Comparison of ENCODE assay signal across 15 cellular contexts in genomic region chr22:23790819-23791736, GRCh38. TPM values are rescaled to one million over a fixed set of nuclear protein-coding genes. Genes with fewer than 3 reads are reported as not detected.
DNase-seq lines count a peak whose midpoint lies in the region; ATAC-seq and TF ChIP-seq lines count a peak whose summit lies in the region.
"Had no signal": no experiment of that assay in that cellular context is flagged by ENCODE, and none has a peak within 500 bp of the region (broad histone marks: within the 10 kb centered on the region; RNA-seq: fewer than 3 reads in every experiment).

No MANE protein-coding gene starts in this region.

- H3K27me3 ChIP-seq in adipocyte (replicated peaks; ENCODE audit: control insufficient read depth, insufficient read depth, low read length) (no peaks in the 10 kb centered on the region), skeletal muscle tissue (ENCODE audit: control insufficient read depth in 3 of 3, insufficient read depth in 3 of 3, low read length in 3 of 3) (no peaks in the 10 kb centered on the region), GM23338 (ENCODE audit: insufficient read depth) (no peaks in the 10 kb centered on the region)

- H3K9me3 ChIP-seq in adipocyte (ENCODE audit: control insufficient read depth, low read length) (no peaks in the 10 kb centered on the region), skeletal muscle tissue (ENCODE audit: control insufficient read depth in 3 of 3, low read length in 3 of 3) (no peaks in the 10 kb centered on the region)

- H3F3A ChIP-seq in GM23338 (replicated peaks; ENCODE audit: low read depth), result 0 out of 2 replicates have a peak, but pooled peaks cover 17% of the 10 kb centered on the region

- no peak overlapping the region for H3K4me2 ChIP-seq in GM23338

- H3K4me3 ChIP-seq in adipocyte (ENCODE audit: low read length) (peak overlapping the region; percentile 4), skeletal muscle tissue (ENCODE audit: low read length in 3 of 3) (no peak overlapping the region), GM23338 (no peak overlapping the region)

- peak overlapping the region; percentile 77 for H3K27ac Mint-ChIP-seq in glutamatergic neuron (ENCODE audit: unreplicated experiment)
- no peak overlapping the region for H3K27ac Mint-ChIP-seq in GM23338
- H3K27ac Mint-ChIP-seq: memory B cell had no signal

- H3K36me3 Mint-ChIP-seq in glutamatergic neuron (ENCODE audit: unreplicated experiment) (peaks cover 10% of the 10 kb centered on the region), GM23338 (ENCODE audit: low read depth) (peaks cover 50% of the 10 kb centered on the region)

- H4K20me1 ChIP-seq in GM23338 (replicated peaks; ENCODE audit: insufficient read depth), result peaks cover 34% of the 10 kb centered on the region

- H3K4me1 Mint-ChIP-seq in glutamatergic neuron (ENCODE audit: low read depth, unreplicated experiment), result peaks cover 42% of the 10 kb centered on the region
- H3K4me1 Mint-ChIP-seq in GM23338, result peaks cover 26% of the 10 kb centered on the region

- DNase-seq in GM03348 (ENCODE audit: low spot score) (peak; percentile 87), adipocyte (ENCODE audit: low read depth) (peak; percentile 81), glutamatergic neuron (no peak), GM23338 (ENCODE audit: low spot score) (no peak), SK-N-DZ (ENCODE audit: low spot score) (no peak)
- DNase-seq: activated CD4-positive, alpha-beta T cell treated with anti-CD3 and anti-CD28 coated beads, Interleukin-2, amount 50 U/mL, for 48 hours; activated naive CD4-positive, alpha-beta T cell treated with Interleukin-2 at 50 U/mL for 16 hours; KG1; NCI-H187 treated with DMSO at 0.1 percent for 48 hours; stimulated activated CD4-positive, alpha-beta T cell treated with anti-CD3 and anti-CD28 coated beads, Interleukin-2, amount 100 ng/mL, for 48 hours; stimulated activated naive CD4-positive, alpha-beta T cell treated with Interleukin-2 at 50 U/mL for 16 hours had no signal

- H3K4me1 ChIP-seq in adipocyte (ENCODE audit: control insufficient read depth, insufficient read depth, low read length) (peaks cover 33% of the 10 kb centered on the region), skeletal muscle tissue (ENCODE audit: control insufficient read depth in 3 of 3, insufficient read depth in 3 of 3, low read length in 3 of 3) (peaks cover 30 to 42% (median 37%) of the 10 kb centered on the region in 3 donors), GM23338 (ENCODE audit: insufficient read depth) (peaks cover 27% of the 10 kb centered on the region)

- H3K4me3 Mint-ChIP-seq in glutamatergic neuron (ENCODE audit: unreplicated experiment) (peak overlapping the region; percentile 57), GM23338 (no peak overlapping the region)
- H3K4me3 Mint-ChIP-seq: memory B cell had no signal

- peaks cover 64% of the 10 kb centered on the region for H3K79me2 ChIP-seq in GM23338 (replicated peaks; ENCODE audit: insufficient read depth)

- H3K36me3 ChIP-seq in adipocyte (ENCODE audit: control insufficient read depth, insufficient read depth, low read length, severe bottlenecking) (peaks cover 30% of the 10 kb centered on the region), skeletal muscle tissue (ENCODE audit: control insufficient read depth in 3 of 3, insufficient read depth in 3 of 3, low read length in 3 of 3) (peaks cover 24 to 34% (median 30%) of the 10 kb centered on the region in 3 donors), GM23338 (ENCODE audit: insufficient read depth) (peaks cover 19% of the 10 kb centered on the region)

- H3K27ac ChIP-seq in skeletal muscle tissue (ENCODE audit: low read depth, low read length) (peak overlapping the region; percentile 2), GM23338 (ENCODE audit: low read depth) (no peak overlapping the region)

- H3K9ac ChIP-seq in adipocyte (ENCODE audit: low read length) (peak overlapping the region; percentile 54), skeletal muscle tissue (ENCODE audit: low read depth in 1 of 3, low read length in 3 of 3) (peak overlapping the region in 1 of 3 donors; percentile 25)

- H3K9me3 Mint-ChIP-seq in glutamatergic neuron (ENCODE audit: unreplicated experiment) (peaks cover 10% of the 10 kb centered on the region), GM23338 (no peaks in the 10 kb centered on the region)
- H3K9me3 Mint-ChIP-seq: memory B cell had no signal

- H2AFZ ChIP-seq in GM23338, result no peak overlapping the region

- H3K27me3 Mint-ChIP-seq in glutamatergic neuron (ENCODE audit: unreplicated experiment) (peaks cover 2% of the 10 kb centered on the region), GM23338 (ENCODE audit: insufficient read depth, low read depth, poor library complexity) (peaks cover 6% of the 10 kb centered on the region)
- H3K27me3 Mint-ChIP-seq: memory B cell had no signal

- TF ChIP-seq CTCF in glutamatergic neuron (IDR thresholded peaks at IDR 0.05; ENCODE audit: partially characterized antibody, unreplicated experiment) (no peak), GM23338 (conservative IDR thresholded peaks at IDR 0.05; ENCODE audit: low read depth in 2 of 2) (no peak)

- no peak for ATAC-seq in GM21381 (IDR thresholded peaks at IDR 0.05; ENCODE audit: unreplicated experiment)
- no peak for ATAC-seq in GM23338
- ATAC-seq in esophagus mucosa, result no peak

- no peaks in the 10 kb centered on the region for H3K9me2 ChIP-seq in GM23338 (ENCODE audit: insufficient read depth)

TF ChIP-seq in GM23338, 12 proteins besides CTCF, POLR2A, EP300 and RAD21 (continues in another document):
- TF ChIP-seq NANOG (IDR thresholded peaks at IDR 0.05; ENCODE audit: borderline replicate concordance) (no peak), EZH2phosphoT487 (IDR thresholded peaks at IDR 0.05; ENCODE audit: unreplicated experiment) (no peak), ZNF114 (CRISPR knock-in tag; IDR thresholded peaks at IDR 0.05) (no peak), STAT1 (IDR thresholded peaks at IDR 0.05; ENCODE audit: unreplicated experiment) (no peak)
- TF ChIP-seq, protein P1, sequence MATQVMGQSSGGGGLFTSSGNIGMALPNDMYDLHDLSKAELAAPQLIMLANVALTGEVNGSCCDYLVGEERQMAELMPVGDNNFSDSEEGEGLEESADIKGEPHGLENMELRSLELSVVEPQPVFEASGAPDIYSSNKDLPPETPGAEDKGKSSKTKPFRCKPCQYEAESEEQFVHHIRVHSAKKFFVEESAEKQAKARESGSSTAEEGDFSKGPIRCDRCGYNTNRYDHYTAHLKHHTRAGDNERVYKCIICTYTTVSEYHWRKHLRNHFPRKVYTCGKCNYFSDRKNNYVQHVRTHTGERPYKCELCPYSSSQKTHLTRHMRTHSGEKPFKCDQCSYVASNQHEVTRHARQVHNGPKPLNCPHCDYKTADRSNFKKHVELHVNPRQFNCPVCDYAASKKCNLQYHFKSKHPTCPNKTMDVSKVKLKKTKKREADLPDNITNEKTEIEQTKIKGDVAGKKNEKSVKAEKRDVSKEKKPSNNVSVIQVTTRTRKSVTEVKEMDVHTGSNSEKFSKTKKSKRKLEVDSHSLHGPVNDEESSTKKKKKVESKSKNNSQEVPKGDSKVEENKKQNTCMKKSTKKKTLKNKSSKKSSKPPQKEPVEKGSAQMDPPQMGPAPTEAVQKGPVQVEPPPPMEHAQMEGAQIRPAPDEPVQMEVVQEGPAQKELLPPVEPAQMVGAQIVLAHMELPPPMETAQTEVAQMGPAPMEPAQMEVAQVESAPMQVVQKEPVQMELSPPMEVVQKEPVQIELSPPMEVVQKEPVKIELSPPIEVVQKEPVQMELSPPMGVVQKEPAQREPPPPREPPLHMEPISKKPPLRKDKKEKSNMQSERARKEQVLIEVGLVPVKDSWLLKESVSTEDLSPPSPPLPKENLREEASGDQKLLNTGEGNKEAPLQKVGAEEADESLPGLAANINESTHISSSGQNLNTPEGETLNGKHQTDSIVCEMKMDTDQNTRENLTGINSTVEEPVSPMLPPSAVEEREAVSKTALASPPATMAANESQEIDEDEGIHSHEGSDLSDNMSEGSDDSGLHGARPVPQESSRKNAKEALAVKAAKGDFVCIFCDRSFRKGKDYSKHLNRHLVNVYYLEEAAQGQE (IDR thresholded peaks at IDR 0.05; ENCODE audit: unreplicated experiment), result no peak

RNA-seq across cellular contexts. Expression of gene SMARCB1, which starts 4.3 kb away (rescaled TPM):
- total RNA-seq in glutamatergic neuron (ENCODE audit: unreplicated experiment), result 227 TPM
- total RNA-seq in skeletal muscle tissue, result 13.6 TPM
- 115 and 132 TPM in 2 replicates for total RNA-seq in GM23338 (2014; rRNA removed; shearing (Covaris generic))
- 113 and 114 TPM in 2 replicates for polyA plus RNA-seq in GM23338 (2016; fragmentation: Nextera tagmentation; extraction: Ambion mirVana)
- polyA plus RNA-seq in SK-N-DZ (2014; cell fraction: cytosol; rRNA removed), result 161 and 174 TPM in 2 replicates
- 101 and 114 TPM in 2 replicates for polyA plus RNA-seq in SK-N-DZ (2014; cell fraction: nucleus; rRNA removed)
- total RNA-seq in esophagus mucosa, result 60.3 TPM

RNA-seq across cellular contexts. Expression of gene MMP11, which starts 18.4 kb away (rescaled TPM):
- total RNA-seq in glutamatergic neuron (ENCODE audit: unreplicated experiment) (28.8 TPM), skeletal muscle tissue (6.3 TPM), esophagus mucosa (1.7 TPM)
- 12.1 and 17.4 TPM in 2 replicates for total RNA-seq in GM23338 (2014; rRNA removed; shearing (Covaris generic))
- 4.9 and 5.3 TPM in 2 replicates for polyA plus RNA-seq in GM23338 (2016; fragmentation: Nextera tagmentation; extraction: Ambion mirVana)
- 10.3 and 16.4 TPM in 2 replicates for polyA plus RNA-seq in SK-N-DZ (2014; cell fraction: cytosol; rRNA removed)
- polyA plus RNA-seq in SK-N-DZ (2014; cell fraction: nucleus; rRNA removed), result 9.8 and 16.6 TPM in 2 replicates

RNA-seq across cellular contexts. Expression of gene CHCHD10, which starts 23.3 kb away (rescaled TPM):
- total RNA-seq in glutamatergic neuron (ENCODE audit: unreplicated experiment) (35.9 TPM), skeletal muscle tissue (3.7 TPM), esophagus mucosa (124 TPM)
- 1.2 and 11.4 TPM in 2 replicates for total RNA-seq in GM23338 (2014; rRNA removed; shearing (Covaris generic))
- polyA plus RNA-seq in GM23338 (2016; fragmentation: Nextera tagmentation; extraction: Ambion mirVana), result 101 and 113 TPM in 2 replicates
- polyA plus RNA-seq in SK-N-DZ (2014; cell fraction: cytosol; rRNA removed), result 9.1 and 9.4 TPM in 2 replicates
- 0.59 and 46.4 TPM in 2 replicates for polyA plus RNA-seq in SK-N-DZ (2014; cell fraction: nucleus; rRNA removed)

RNA-seq across cellular contexts. Expression of gene C22orf15, which starts 28.3 kb away (rescaled TPM):
- not detected for total RNA-seq in glutamatergic neuron (ENCODE audit: unreplicated experiment)
- not detected for total RNA-seq in skeletal muscle tissue
- 3.6 and 5.7 TPM in 2 replicates for total RNA-seq in GM23338 (2014; rRNA removed; shearing (Covaris generic))
- 9.3 and 10.1 TPM in 2 replicates for polyA plus RNA-seq in GM23338 (2016; fragmentation: Nextera tagmentation; extraction: Ambion mirVana)
- 0.13 TPM in 1 of 2 replicates, not detected in the other for polyA plus RNA-seq in SK-N-DZ (2014; cell fraction: cytosol; rRNA removed)
- 0.10 and 0.27 TPM in 2 replicates for polyA plus RNA-seq in SK-N-DZ (2014; cell fraction: nucleus; rRNA removed)
- not detected for total RNA-seq in esophagus mucosa

RNA-seq across cellular contexts. Expression of gene VPREB3, which starts 36.9 kb away (rescaled TPM):
- total RNA-seq in glutamatergic neuron (ENCODE audit: unreplicated experiment), result not detected
- not detected for total RNA-seq in skeletal muscle tissue
- total RNA-seq in GM23338 (2014; rRNA removed; shearing (Covaris generic)), result not detected in 2 replicates
- polyA plus RNA-seq in GM23338 (2016; fragmentation: Nextera tagmentation; extraction: Ambion mirVana), result 1.1 and 2.1 TPM in 2 replicates
- polyA plus RNA-seq in SK-N-DZ (2014; cell fraction: cytosol; rRNA removed), result not detected in 2 replicates
- not detected in 2 replicates for polyA plus RNA-seq in SK-N-DZ (2014; cell fraction: nucleus; rRNA removed)
- total RNA-seq in esophagus mucosa, result 0.84 TPM

Comparison
In these comparisons a context has a peak if more than half of its experiments do, and no peak if none do; other contexts are left out.
1. DNase-seq: peak in GM03348 (single experiment) and adipocyte (single experiment); none in glutamatergic neuron (single experiment), GM23338 (single experiment) and SK-N-DZ (single experiment).